Comparison of ENCODE assay signal across 18 cellular contexts in genomic region chr18:78246041-78246440, GRCh38.
DNase-seq lines count a peak whose midpoint lies in the region; ATAC-seq and TF ChIP-seq lines count a peak whose summit lies in the region.
"Had no signal": no experiment of that assay in that cellular context is flagged by ENCODE, and none has a peak within 500 bp of the region (broad histone marks: within the 10 kb centered on the region; RNA-seq: fewer than 3 reads in every experiment).

No MANE protein-coding gene starts in this region.

- H3K27me3 ChIP-seq in hepatocyte (no peaks in the 10 kb centered on the region), neural progenitor cell (no peaks in the 10 kb centered on the region)

- no peaks in the 10 kb centered on the region for H3K9me2 ChIP-seq in hepatocyte (replicated peaks; ENCODE audit: insufficient read depth)

- H3K4me3 Mint-ChIP-seq in neural progenitor cell, result peak overlapping the region; percentile 9
- H3K4me3 Mint-ChIP-seq: CD4-positive, CD25-positive, alpha-beta regulatory T cell; CD8-positive, alpha-beta memory T cell had no signal

- H3K27me3 Mint-ChIP-seq in neural progenitor cell (ENCODE audit: insufficient read depth, low read depth), result peaks cover 7% of the 10 kb centered on the region
- H3K27me3 Mint-ChIP-seq: CD4-positive, CD25-positive, alpha-beta regulatory T cell; CD8-positive, alpha-beta memory T cell had no signal

- peaks cover 74% of the 10 kb centered on the region for H3K4me1 Mint-ChIP-seq in neural progenitor cell
- H3K4me1 Mint-ChIP-seq: CD4-positive, CD25-positive, alpha-beta regulatory T cell; CD8-positive, alpha-beta memory T cell had no signal

- no peak overlapping the region for H3K27ac Mint-ChIP-seq in neural progenitor cell
- H3K27ac Mint-ChIP-seq: CD4-positive, CD25-positive, alpha-beta regulatory T cell; CD8-positive, alpha-beta memory T cell; H9 had no signal

- peaks cover 7% of the 10 kb centered on the region for H3F3A ChIP-seq in neural progenitor cell (ENCODE audit: low read depth)

- H3K36me3 ChIP-seq in hepatocyte (replicated peaks; ENCODE audit: insufficient read depth, low read depth), result no peaks in the 10 kb centered on the region
- no peaks in the 10 kb centered on the region for H3K36me3 ChIP-seq in neural progenitor cell
- H3K36me3 ChIP-seq: BE2C had no signal

- H3K79me2 ChIP-seq in hepatocyte, result no peaks in the 10 kb centered on the region
- no peaks in the 10 kb centered on the region for H3K79me2 ChIP-seq in neural progenitor cell (ENCODE audit: low read depth)

- H3K9me3 ChIP-seq in hepatocyte (ENCODE audit: low read depth) (no peaks in the 10 kb centered on the region), neural progenitor cell (ENCODE audit: low read depth) (no peaks in the 10 kb centered on the region)
- H3K9me3 ChIP-seq: BE2C had no signal

- 76% methylated on average over 8 of the region's 8 CpGs for WGBS in hepatocyte (ENCODE audit: low lambda C conversion rate, missing lambda C conversion rate)

- H3K27ac ChIP-seq in hepatocyte, result no peak overlapping the region
- H3K27ac ChIP-seq in neural progenitor cell, result no peak overlapping the region
- H3K27ac ChIP-seq: HL-60 had no signal

- H3K9ac ChIP-seq in neural progenitor cell, result no peak overlapping the region

- no peak overlapping the region for H3K4me3 ChIP-seq in hepatocyte
- no peak overlapping the region for H3K4me3 ChIP-seq in neural progenitor cell

- ATAC-seq in GM19328 (IDR thresholded peaks at IDR 0.05; ENCODE audit: unreplicated experiment) (no peak), HG02759 (IDR thresholded peaks at IDR 0.05; ENCODE audit: unreplicated experiment) (no peak)

- POLR2A ChIA-PET in HEK293T (lab: Yijun Ruan, JAX), result no interaction called here

- no peak for TF ChIP-seq CTCF in hepatocyte (IDR thresholded peaks at IDR 0.05; ENCODE audit: poor library complexity)
- no peak for TF ChIP-seq CTCF in neural progenitor cell (IDR thresholded peaks at IDR 0.05)

- H3K36me3 Mint-ChIP-seq in neural progenitor cell, result peaks cover 1% of the 10 kb centered on the region
- H3K36me3 Mint-ChIP-seq: CD4-positive, CD25-positive, alpha-beta regulatory T cell; CD8-positive, alpha-beta memory T cell had no signal

- H2AFZ ChIP-seq in hepatocyte (no peak overlapping the region), neural progenitor cell (replicated peaks) (no peak overlapping the region)

- H4K20me1 ChIP-seq in hepatocyte (ENCODE audit: insufficient read depth, poor library complexity, severe bottlenecking) (no peaks in the 10 kb centered on the region), neural progenitor cell (ENCODE audit: low read depth) (no peaks in the 10 kb centered on the region)

- H3K4me2 ChIP-seq in hepatocyte, result peak overlapping the region; percentile 33
- no peak overlapping the region for H3K4me2 ChIP-seq in neural progenitor cell

- peak; percentile 32 for DNase-seq in Ammon's horn (ENCODE audit: low spot score)
- DNase-seq in Daoy (ENCODE audit: low read depth), result peak; percentile 73
- DNase-seq in hepatocyte (ENCODE audit: low spot score), result no peak
- DNase-seq in neural progenitor cell (ENCODE audit: low spot score), result no peak
- no peak for DNase-seq in HEK293T (ENCODE audit: extremely low spot score)
- no peak for DNase-seq in NCI-H1048 (lab: John Stamatoyannopoulos, UW)
- DNase-seq: 8988T; BE2C; CD4-positive, CD25-positive, alpha-beta regulatory T cell; CD8-positive, alpha-beta memory T cell; COR-L47; DMS 273 treated with DMSO at 0.1 percent for 48 hours; DMS79; GF-D8; H9 had no signal

- CTCF ChIA-PET in HEK293T (lab: Yijun Ruan, JAX), result no interaction called here

- no peaks in the 10 kb centered on the region for H3K9me3 Mint-ChIP-seq in neural progenitor cell
- H3K9me3 Mint-ChIP-seq: H9 had no signal

- H3K4me1 ChIP-seq in hepatocyte (ENCODE audit: insufficient read depth) (peaks cover 6% of the 10 kb centered on the region), neural progenitor cell (peaks cover 42% of the 10 kb centered on the region)
- H3K4me1 ChIP-seq: BE2C had no signal

TF ChIP-seq in HEK293T, 16 proteins besides CTCF, POLR2A, EP300 and RAD21:
- TF ChIP-seq NFRKB (IDR thresholded peaks at IDR 0.05) (no peak), BHLHE40 (IDR thresholded peaks at IDR 0.05; ENCODE audit: borderline replicate concordance) (no peak), CTBP1 (IDR thresholded peaks at IDR 0.05; ENCODE audit: borderline replicate concordance) (no peak), LEF1 (IDR thresholded peaks at IDR 0.05; ENCODE audit: borderline replicate concordance) (no peak), TARDBP (IDR thresholded peaks at IDR 0.05) (no peak), L3MBTL2 (conservative IDR thresholded peaks at IDR 0.05) (no peak)

Comparison
In these comparisons a context has a peak if more than half of its experiments do, and no peak if none do; other contexts are left out.
1. DNase-seq: peak in Ammon's horn (single experiment) and Daoy (single experiment); none in hepatocyte (single experiment), neural progenitor cell (single experiment), HEK293T (single experiment) and NCI-H1048 (single experiment).